8 cellular contexts compared by ENCODE assay signal in the genomic region with DNA sequence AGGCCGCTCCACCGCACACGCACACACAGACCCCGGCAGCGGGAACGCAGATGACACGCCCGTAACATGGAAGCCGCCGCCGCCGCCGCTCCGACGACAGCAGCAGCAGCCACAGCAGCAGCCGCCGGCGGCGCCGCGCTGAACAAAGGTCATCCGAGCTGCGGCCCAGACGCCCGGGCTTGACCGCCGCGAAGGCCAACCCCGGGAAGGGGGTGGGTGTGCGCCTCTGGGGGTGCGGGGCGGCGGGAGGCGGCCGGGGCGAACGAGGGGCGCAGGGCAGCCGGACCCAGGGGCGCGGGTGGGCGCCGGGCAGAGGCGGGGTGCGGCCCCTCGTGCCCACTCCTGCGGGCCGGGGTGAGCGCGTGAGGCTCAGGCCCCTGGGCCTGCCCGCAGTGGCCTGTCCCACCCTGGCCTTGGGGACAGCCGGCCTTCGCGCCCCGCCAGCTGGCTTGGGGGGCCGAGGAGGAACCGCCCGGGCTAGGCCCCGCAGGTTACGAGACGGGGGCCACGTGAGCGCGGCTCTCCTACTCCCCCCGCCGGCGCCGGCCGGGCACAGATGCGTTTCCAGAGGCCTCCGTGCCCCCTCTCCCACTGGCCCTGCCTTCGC. TPM values are rescaled to one million over a fixed set of nuclear protein-coding genes. Genes with fewer than 3 reads are reported as not detected.
DNase-seq lines count a peak whose midpoint lies in the region; ATAC-seq and TF ChIP-seq lines count a peak whose summit lies in the region.

No MANE protein-coding gene starts in this region.

- TF ChIP-seq CTCF in HEK293 (tag by site-specific recombination; IDR thresholded peaks at IDR 0.05) = no peak
- no peak for TF ChIP-seq CTCF in choroid plexus epithelial cell (conservative IDR thresholded peaks at IDR 0.05; ENCODE audit: low read depth, low read length)

- no peaks in the 10 kb centered on the region for H3K9me3 ChIP-seq in HEK293 (ENCODE audit: control insufficient read depth, insufficient read depth, low read depth, low read length)

- peaks cover 0 to 21% of the 10 kb centered on the region in 2 experiments; a peak in 2 of 3 replicates for H3K36me3 ChIP-seq in HEK293 (ENCODE audit: control insufficient read depth in 2 of 2, insufficient read depth in 1 of 2, low read length in 2 of 2)

- peak; percentile 22 for DNase-seq in DMS53 treated with DMSO at 0.1 percent for 48 hours (lab: John Stamatoyannopoulos, UW; ENCODE audit: unreplicated experiment)
- DNase-seq in T-helper 1 cell = peak in 4 of 5 donors; percentile 12 to 29 (median 23)
- DNase-seq in choroid plexus epithelial cell (ENCODE audit: low read depth) = peak; percentile 55
- DNase-seq in left lobe of liver (ENCODE audit: low spot score) = peak; percentile 70
- DNase-seq in stimulated activated CD4-positive, alpha-beta T cell treated with anti-CD3 and anti-CD28 coated beads, TNF-alpha, amount 100 ng/mL, for 4 hours (ENCODE audit: low read depth in 3 of 3) = peak in 2 of 3 experiments; percentile 5 to 23
- no peak for DNase-seq in NCI-H1436 (lab: John Stamatoyannopoulos, UW)
- no peak for DNase-seq in T1000 (lab: John Stamatoyannopoulos, UW)

- ATAC-seq in left lobe of liver = peak; percentile 90

- H3K4me3 ChIP-seq in HEK293 (ENCODE audit: low read depth, low read length) = peak overlapping the region; percentile 32
- H3K4me3 ChIP-seq in choroid plexus epithelial cell (ENCODE audit: low read depth, low read length) = peak overlapping the region; percentile 60

- H3K27ac ChIP-seq in HEK293 (ENCODE audit: extremely low read depth, low read depth, low read length) = peak overlapping the region; percentile 24; the same call in 1 of the 2 replicates

- CTCF ChIA-PET in HEK293 (lab: Yijun Ruan, JAX) = no interaction called here

- POLR2A ChIA-PET in HEK293 (lab: Yijun Ruan, JAX) = interaction anchor here (1.3 kb wide), 1 partner anchor 14 kb away, joined by 3 read pairs; no protein-coding TSS in a partner anchor

- no peaks in the 10 kb centered on the region for H3K4me1 ChIP-seq in HEK293 (ENCODE audit: control insufficient read depth, insufficient read depth, low read length)

TF ChIP-seq in HEK293, 187 proteins besides CTCF, POLR2A, EP300 and RAD21 (continues in another document):
- TF ChIP-seq, protein P1, sequence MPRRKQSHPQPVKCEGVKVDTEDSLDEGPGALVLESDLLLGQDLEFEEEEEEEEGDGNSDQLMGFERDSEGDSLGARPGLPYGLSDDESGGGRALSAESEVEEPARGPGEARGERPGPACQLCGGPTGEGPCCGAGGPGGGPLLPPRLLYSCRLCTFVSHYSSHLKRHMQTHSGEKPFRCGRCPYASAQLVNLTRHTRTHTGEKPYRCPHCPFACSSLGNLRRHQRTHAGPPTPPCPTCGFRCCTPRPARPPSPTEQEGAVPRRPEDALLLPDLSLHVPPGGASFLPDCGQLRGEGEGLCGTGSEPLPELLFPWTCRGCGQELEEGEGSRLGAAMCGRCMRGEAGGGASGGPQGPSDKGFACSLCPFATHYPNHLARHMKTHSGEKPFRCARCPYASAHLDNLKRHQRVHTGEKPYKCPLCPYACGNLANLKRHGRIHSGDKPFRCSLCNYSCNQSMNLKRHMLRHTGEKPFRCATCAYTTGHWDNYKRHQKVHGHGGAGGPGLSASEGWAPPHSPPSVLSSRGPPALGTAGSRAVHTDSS (tag by site-specific recombination; IDR thresholded peaks at IDR 0.05) = no peak
- no peak for TF ChIP-seq ZNF335 (tag by site-specific recombination; conservative IDR thresholded peaks at IDR 0.05)
- no peak for TF ChIP-seq ZNF610 (tag by site-specific recombination; IDR thresholded peaks at IDR 0.05; ENCODE audit: borderline replicate concordance)
- TF ChIP-seq, protein P2, sequence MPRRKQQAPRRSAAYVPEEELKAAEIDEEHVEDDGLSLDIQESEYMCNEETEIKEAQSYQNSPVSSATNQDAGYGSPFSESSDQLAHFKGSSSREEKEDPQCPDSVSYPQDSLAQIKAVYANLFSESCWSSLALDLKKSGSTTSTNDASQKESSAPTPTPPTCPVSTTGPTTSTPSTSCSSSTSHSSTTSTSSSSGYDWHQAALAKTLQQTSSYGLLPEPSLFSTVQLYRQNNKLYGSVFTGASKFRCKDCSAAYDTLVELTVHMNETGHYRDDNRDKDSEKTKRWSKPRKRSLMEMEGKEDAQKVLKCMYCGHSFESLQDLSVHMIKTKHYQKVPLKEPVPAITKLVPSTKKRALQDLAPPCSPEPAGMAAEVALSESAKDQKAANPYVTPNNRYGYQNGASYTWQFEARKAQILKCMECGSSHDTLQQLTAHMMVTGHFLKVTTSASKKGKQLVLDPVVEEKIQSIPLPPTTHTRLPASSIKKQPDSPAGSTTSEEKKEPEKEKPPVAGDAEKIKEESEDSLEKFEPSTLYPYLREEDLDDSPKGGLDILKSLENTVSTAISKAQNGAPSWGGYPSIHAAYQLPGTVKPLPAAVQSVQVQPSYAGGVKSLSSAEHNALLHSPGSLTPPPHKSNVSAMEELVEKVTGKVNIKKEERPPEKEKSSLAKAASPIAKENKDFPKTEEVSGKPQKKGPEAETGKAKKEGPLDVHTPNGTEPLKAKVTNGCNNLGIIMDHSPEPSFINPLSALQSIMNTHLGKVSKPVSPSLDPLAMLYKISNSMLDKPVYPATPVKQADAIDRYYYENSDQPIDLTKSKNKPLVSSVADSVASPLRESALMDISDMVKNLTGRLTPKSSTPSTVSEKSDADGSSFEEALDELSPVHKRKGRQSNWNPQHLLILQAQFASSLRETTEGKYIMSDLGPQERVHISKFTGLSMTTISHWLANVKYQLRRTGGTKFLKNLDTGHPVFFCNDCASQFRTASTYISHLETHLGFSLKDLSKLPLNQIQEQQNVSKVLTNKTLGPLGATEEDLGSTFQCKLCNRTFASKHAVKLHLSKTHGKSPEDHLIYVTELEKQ (tag by site-specific recombination; IDR thresholded peaks at IDR 0.05; ENCODE audit: borderline replicate concordance) = no peak
- TF ChIP-seq ZNF707 (tag by site-specific recombination; IDR thresholded peaks at IDR 0.05) = no peak
- no peak for TF ChIP-seq ZNF211 (tag by site-specific recombination; IDR thresholded peaks at IDR 0.05; ENCODE audit: low read depth)
- no peak for TF ChIP-seq SALL2 (tag by site-specific recombination; IDR thresholded peaks at IDR 0.05; ENCODE audit: borderline replicate concordance)
- TF ChIP-seq, protein P3, sequence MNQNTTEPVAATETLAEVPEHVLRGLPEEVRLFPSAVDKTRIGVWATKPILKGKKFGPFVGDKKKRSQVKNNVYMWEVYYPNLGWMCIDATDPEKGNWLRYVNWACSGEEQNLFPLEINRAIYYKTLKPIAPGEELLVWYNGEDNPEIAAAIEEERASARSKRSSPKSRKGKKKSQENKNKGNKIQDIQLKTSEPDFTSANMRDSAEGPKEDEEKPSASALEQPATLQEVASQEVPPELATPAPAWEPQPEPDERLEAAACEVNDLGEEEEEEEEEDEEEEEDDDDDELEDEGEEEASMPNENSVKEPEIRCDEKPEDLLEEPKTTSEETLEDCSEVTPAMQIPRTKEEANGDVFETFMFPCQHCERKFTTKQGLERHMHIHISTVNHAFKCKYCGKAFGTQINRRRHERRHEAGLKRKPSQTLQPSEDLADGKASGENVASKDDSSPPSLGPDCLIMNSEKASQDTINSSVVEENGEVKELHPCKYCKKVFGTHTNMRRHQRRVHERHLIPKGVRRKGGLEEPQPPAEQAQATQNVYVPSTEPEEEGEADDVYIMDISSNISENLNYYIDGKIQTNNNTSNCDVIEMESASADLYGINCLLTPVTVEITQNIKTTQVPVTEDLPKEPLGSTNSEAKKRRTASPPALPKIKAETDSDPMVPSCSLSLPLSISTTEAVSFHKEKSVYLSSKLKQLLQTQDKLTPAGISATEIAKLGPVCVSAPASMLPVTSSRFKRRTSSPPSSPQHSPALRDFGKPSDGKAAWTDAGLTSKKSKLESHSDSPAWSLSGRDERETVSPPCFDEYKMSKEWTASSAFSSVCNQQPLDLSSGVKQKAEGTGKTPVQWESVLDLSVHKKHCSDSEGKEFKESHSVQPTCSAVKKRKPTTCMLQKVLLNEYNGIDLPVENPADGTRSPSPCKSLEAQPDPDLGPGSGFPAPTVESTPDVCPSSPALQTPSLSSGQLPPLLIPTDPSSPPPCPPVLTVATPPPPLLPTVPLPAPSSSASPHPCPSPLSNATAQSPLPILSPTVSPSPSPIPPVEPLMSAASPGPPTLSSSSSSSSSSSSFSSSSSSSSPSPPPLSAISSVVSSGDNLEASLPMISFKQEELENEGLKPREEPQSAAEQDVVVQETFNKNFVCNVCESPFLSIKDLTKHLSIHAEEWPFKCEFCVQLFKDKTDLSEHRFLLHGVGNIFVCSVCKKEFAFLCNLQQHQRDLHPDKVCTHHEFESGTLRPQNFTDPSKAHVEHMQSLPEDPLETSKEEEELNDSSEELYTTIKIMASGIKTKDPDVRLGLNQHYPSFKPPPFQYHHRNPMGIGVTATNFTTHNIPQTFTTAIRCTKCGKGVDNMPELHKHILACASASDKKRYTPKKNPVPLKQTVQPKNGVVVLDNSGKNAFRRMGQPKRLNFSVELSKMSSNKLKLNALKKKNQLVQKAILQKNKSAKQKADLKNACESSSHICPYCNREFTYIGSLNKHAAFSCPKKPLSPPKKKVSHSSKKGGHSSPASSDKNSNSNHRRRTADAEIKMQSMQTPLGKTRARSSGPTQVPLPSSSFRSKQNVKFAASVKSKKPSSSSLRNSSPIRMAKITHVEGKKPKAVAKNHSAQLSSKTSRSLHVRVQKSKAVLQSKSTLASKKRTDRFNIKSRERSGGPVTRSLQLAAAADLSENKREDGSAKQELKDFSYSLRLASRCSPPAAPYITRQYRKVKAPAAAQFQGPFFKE (tag by site-specific recombination; IDR thresholded peaks at IDR 0.05; ENCODE audit: borderline replicate concordance) = no peak
- TF ChIP-seq OSR2 (tag by site-specific recombination; IDR thresholded peaks at IDR 0.05) = no peak
- TF ChIP-seq ZNF114 (tag by site-specific recombination; IDR thresholded peaks at IDR 0.05) = no peak
- TF ChIP-seq, protein P4, sequence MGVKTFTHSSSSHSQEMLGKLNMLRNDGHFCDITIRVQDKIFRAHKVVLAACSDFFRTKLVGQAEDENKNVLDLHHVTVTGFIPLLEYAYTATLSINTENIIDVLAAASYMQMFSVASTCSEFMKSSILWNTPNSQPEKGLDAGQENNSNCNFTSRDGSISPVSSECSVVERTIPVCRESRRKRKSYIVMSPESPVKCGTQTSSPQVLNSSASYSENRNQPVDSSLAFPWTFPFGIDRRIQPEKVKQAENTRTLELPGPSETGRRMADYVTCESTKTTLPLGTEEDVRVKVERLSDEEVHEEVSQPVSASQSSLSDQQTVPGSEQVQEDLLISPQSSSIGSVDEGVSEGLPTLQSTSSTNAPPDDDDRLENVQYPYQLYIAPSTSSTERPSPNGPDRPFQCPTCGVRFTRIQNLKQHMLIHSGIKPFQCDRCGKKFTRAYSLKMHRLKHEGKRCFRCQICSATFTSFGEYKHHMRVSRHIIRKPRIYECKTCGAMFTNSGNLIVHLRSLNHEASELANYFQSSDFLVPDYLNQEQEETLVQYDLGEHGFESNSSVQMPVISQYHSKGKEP (tag by site-specific recombination; IDR thresholded peaks at IDR 0.05) = no peak
- no peak for TF ChIP-seq ZNF266 (tag by site-specific recombination; IDR thresholded peaks at IDR 0.05; ENCODE audit: low read depth)
- TF ChIP-seq ZNF548 (tag by site-specific recombination; IDR thresholded peaks at IDR 0.05) = no peak
- no peak for TF ChIP-seq ZBTB20 (tag by site-specific recombination; IDR thresholded peaks at IDR 0.05)

RNA-seq across cellular contexts. Expression of a gene that starts 1.0 kb away (rescaled TPM):
- total RNA-seq in left lobe of liver = 3.7 TPM

Comparison
In these comparisons a context has a peak if more than half of its experiments do, and no peak if none do; other contexts are left out.
1. DNase-seq: peak in DMS53 treated with DMSO at 0.1 percent for 48 hours (single experiment), T-helper 1 cell (4 of 5), choroid plexus epithelial cell (single experiment), left lobe of liver (single experiment) and stimulated activated CD4-positive, alpha-beta T cell treated with anti-CD3 and anti-CD28 coated beads, TNF-alpha, amount 100 ng/mL, for 4 hours (2 of 3); none in NCI-H1436 (single experiment) and T1000 (single experiment).